ENCODE assay signal across 10 cellular contexts in the genomic region with DNA sequence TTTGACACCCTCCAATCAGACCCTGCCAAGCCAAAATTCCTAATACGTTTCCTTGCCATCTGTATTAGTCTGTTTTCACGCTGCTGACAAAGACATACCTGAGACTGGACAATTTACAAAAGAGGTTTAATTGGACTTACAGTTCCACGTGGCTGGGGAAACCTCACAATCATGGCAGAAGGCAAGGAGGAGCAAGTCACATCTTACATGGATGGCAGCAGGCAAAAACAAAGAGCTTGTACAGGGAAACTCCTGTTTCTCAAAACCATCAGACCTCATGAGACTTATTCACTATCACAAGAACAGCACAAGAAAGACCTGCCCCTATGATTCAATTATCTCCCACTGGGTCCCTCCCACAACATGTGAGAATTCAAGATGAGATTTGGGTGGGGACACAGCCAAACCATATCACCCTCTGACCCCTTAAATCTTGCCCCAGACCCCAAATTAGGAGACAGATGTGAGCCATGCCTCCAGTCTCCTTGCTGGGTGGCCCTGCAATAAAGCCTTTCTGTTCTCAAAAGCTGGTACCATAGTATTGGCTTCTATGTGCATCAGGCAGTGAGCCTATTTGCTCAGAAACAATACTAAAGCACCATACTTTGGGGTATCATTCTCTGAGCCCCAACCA. TPM values are rescaled to one million over a fixed set of nuclear protein-coding genes. Genes with fewer than 3 reads are reported as not detected.
DNase-seq lines count a peak whose midpoint lies in the region; ATAC-seq, FAIRE-seq and TF ChIP-seq lines count a peak whose summit lies in the region.
"Not testable (repeated sequence)": the region's sequence is repeated elsewhere in the genome, so short reads cannot be mapped to it uniquely, and the experiment has no call there.
"Had no signal": no experiment of that assay in that cellular context is flagged by ENCODE, and none has a peak within 500 bp of the region (broad histone marks: within the 10 kb centered on the region; RNA-seq: fewer than 3 reads in every experiment).

No MANE protein-coding gene starts in this region.

- not testable (repeated sequence) for H3K9me1 ChIP-seq in K562 (ENCODE audit: control insufficient read depth, insufficient read depth, low read length)

- intact Hi-C loops in CD4-positive, alpha-beta T cell (cut with DNase I, micrococcal nuclease), result loop anchor here (5.0 to 10.0 kb wide), 6 partner anchors 67 to 1205 kb away; a partner anchor contains a TSS
- intact Hi-C loops in K562 (cut with micrococcal nuclease), result not testable (repeated sequence)
- intact Hi-C loops in naive thymus-derived CD4-positive, alpha-beta T cell (cut with micrococcal nuclease), result loop anchor here (5.0 to 10.0 kb wide), 6 partner anchors 78 to 1213 kb away; a partner anchor contains a TSS

- H3K9me3 ChIP-seq in CD4-positive, alpha-beta T cell (ENCODE audit: control insufficient read depth, low read length); OCI-LY1 (ENCODE audit: low read length); K562 (replicated peaks; ENCODE audit: control insufficient read depth, insufficient read depth, low read depth, low read length); naive thymus-derived CD4-positive, alpha-beta T cell (ENCODE audit: control insufficient read depth in 2 of 3, low read length in 3 of 3); suprapubic skin: not testable (repeated sequence)

- H3K4me3 Mint-ChIP-seq in CD4-positive, alpha-beta T cell; activated naive CD4-positive, alpha-beta T cell treated with anti-CD3 and anti-CD28 coated beads, Interleukin-2, amount 50 U/mL, for 24 hours; naive thymus-derived CD4-positive, alpha-beta T cell; stimulated activated memory B cell treated with anti-CD40 and anti-IgM and Interleukin-4, amounts not matched to agents 10 μg/mL and 1 μg/mL and 100 μg/mL, for 72 hours: not testable (repeated sequence)
- peak overlapping the region in 3 of 4 donors; percentile 63 to 93 (median 79) for H3K4me3 Mint-ChIP-seq in IgD-negative memory B cell

- in situ Hi-C loops in K562 (cut with MboI), result not testable (repeated sequence)

- CTCF ChIA-PET in CD4-positive, alpha-beta T cell (lab: Charles Lee), result interaction anchor here (1.6 kb wide), 1 partner anchor 60 kb away, joined by 4 read pairs; no protein-coding TSS in a partner anchor
- CTCF ChIA-PET in K562 (lab: Yijun Ruan, JAX; ENCODE audit: low intra/inter-chr PET ratio); naive thymus-derived CD4-positive, alpha-beta T cell (lab: Charles Lee): not testable (repeated sequence)

- H2AFZ ChIP-seq in OCI-LY1 (ENCODE audit: low read length); K562 (ENCODE audit: low read depth, low read length): not testable (repeated sequence)

- not testable (repeated sequence) for BruUV-seq in K562 (replicated peaks; lab: Mats Ljungman, UMichigan)

- not testable (repeated sequence) for FAIRE-seq in K562 (lab: Jason Lieb, UNC)

- H3K4me1 Mint-ChIP-seq in CD4-positive, alpha-beta T cell (ENCODE audit: low read depth), result peaks cover 60% of the 10 kb centered on the region
- peaks cover 37 to 59% (median 54%) of the 10 kb centered on the region in 3 donors for H3K4me1 Mint-ChIP-seq in IgD-negative memory B cell
- H3K4me1 Mint-ChIP-seq in activated naive CD4-positive, alpha-beta T cell treated with anti-CD3 and anti-CD28 coated beads, Interleukin-2, amount 50 U/mL, for 24 hours, result peaks cover 51% of the 10 kb centered on the region
- peaks cover 36 to 74% (median 68%) of the 10 kb centered on the region in 7 donors for H3K4me1 Mint-ChIP-seq in naive thymus-derived CD4-positive, alpha-beta T cell
- peaks cover 78% of the 10 kb centered on the region for H3K4me1 Mint-ChIP-seq in stimulated activated memory B cell treated with anti-CD40 and anti-IgM and Interleukin-4, amounts not matched to agents 10 μg/mL and 1 μg/mL and 100 μg/mL, for 72 hours

- not testable (repeated sequence) for H3K27me3 ChIP-seq in CD4-positive, alpha-beta T cell (ENCODE audit: control insufficient read depth, insufficient read depth, low read length); OCI-LY1 (ENCODE audit: insufficient read depth, low read length); K562 (ENCODE audit: control insufficient read depth in 2 of 2, insufficient read depth in 2 of 2, low read length in 2 of 2); naive thymus-derived CD4-positive, alpha-beta T cell (ENCODE audit: control insufficient read depth in 2 of 2, insufficient read depth in 2 of 2, low read length in 2 of 2); suprapubic skin

- not testable (repeated sequence) for H3K27ac ChIP-seq in CD4-positive, alpha-beta T cell (ENCODE audit: low read depth, low read length); K562 (ENCODE audit: extremely low read depth, low read depth, low read length); naive thymus-derived CD4-positive, alpha-beta T cell (ENCODE audit: low read depth, low read length); suprapubic skin
- peak overlapping the region; percentile 62 for H3K27ac ChIP-seq in OCI-LY1 (ENCODE audit: low read depth, low read length, poor library complexity, severe bottlenecking)

- 4% methylated on average over 3 of the region's 3 CpGs for WGBS in K562 (ENCODE audit: insufficient coverage, low coverage, missing lambda C conversion rate)
- 69% methylated on average over 3 of the region's 3 CpGs for WGBS in suprapubic skin

- not testable (repeated sequence) for H3K9me3 Mint-ChIP-seq in CD4-positive, alpha-beta T cell; IgD-negative memory B cell; activated naive CD4-positive, alpha-beta T cell treated with anti-CD3 and anti-CD28 coated beads, Interleukin-2, amount 50 U/mL, for 24 hours; naive thymus-derived CD4-positive, alpha-beta T cell
- H3K9me3 Mint-ChIP-seq in stimulated activated memory B cell treated with anti-CD40 and anti-IgM and Interleukin-4, amounts not matched to agents 10 μg/mL and 1 μg/mL and 100 μg/mL, for 72 hours, result peaks cover 11% of the 10 kb centered on the region

- H3K4me2 ChIP-seq in OCI-LY1 (ENCODE audit: low read length); K562 (ENCODE audit: insufficient read depth, low read length): not testable (repeated sequence)

- not testable (repeated sequence) for H3F3A ChIP-seq in OCI-LY1 (ENCODE audit: insufficient read depth, low read length)

- H3K79me2 ChIP-seq in OCI-LY1 (ENCODE audit: insufficient read depth, low read length), result peaks cover 15% of the 10 kb centered on the region
- H3K79me2 ChIP-seq in K562 (ENCODE audit: control insufficient read depth, insufficient read depth, low read length), result peaks cover 26% of the 10 kb centered on the region

- not testable (repeated sequence) for TF ChIP-seq CTCF in CD4-positive, alpha-beta T cell (IDR thresholded peaks at IDR 0.05); OCI-LY1 (IDR thresholded peaks at IDR 0.05; ENCODE audit: low read length); K562 (IDR thresholded peaks at IDR 0.05 in 2 of 3, conservative IDR thresholded peaks at IDR 0.05 in 1 of 3; ENCODE audit: insufficient read depth in 2 of 3, low read depth in 1 of 3, low read length in 3 of 3); suprapubic skin (IDR thresholded peaks at IDR 0.05)

- POLR2A ChIA-PET in CD4-positive, alpha-beta T cell (lab: Charles Lee); naive thymus-derived CD4-positive, alpha-beta T cell (lab: Charles Lee): not testable (repeated sequence)
- POLR2A ChIA-PET in K562 (lab: Yijun Ruan, JAX), result interaction anchor here (1.0 kb wide), 1 partner anchor 9 kb away, joined by 3 read pairs; no protein-coding TSS in a partner anchor

- not testable (repeated sequence) for H4K20me1 ChIP-seq in OCI-LY1 (ENCODE audit: insufficient read depth, low read length)
- H4K20me1 ChIP-seq in K562 (replicated peaks; ENCODE audit: control insufficient read depth, insufficient read depth, low read length), result peaks cover 11% of the 10 kb centered on the region; the same call in 1 of the 2 replicates

- not testable (repeated sequence) for H3K36me3 ChIP-seq in OCI-LY1 (ENCODE audit: insufficient read depth, low read length); K562 (ENCODE audit: control insufficient read depth, insufficient read depth, low read length); naive thymus-derived CD4-positive, alpha-beta T cell (ENCODE audit: control insufficient read depth in 2 of 3, insufficient read depth in 3 of 3, low read length in 3 of 3); suprapubic skin

- H3K27me3 Mint-ChIP-seq in CD4-positive, alpha-beta T cell; IgD-negative memory B cell; activated naive CD4-positive, alpha-beta T cell treated with anti-CD3 and anti-CD28 coated beads, Interleukin-2, amount 50 U/mL, for 24 hours; stimulated activated memory B cell treated with anti-CD40 and anti-IgM and Interleukin-4, amounts not matched to agents 10 μg/mL and 1 μg/mL and 100 μg/mL, for 72 hours: not testable (repeated sequence)
- peaks cover 0 to 14% (median 0%) of the 10 kb centered on the region in 5 donors for H3K27me3 Mint-ChIP-seq in naive thymus-derived CD4-positive, alpha-beta T cell

- not testable (repeated sequence) for H3K9me2 ChIP-seq in OCI-LY1 (ENCODE audit: low read depth, low read length)

- TF ChIP-seq POLR2A in K562 (conservative IDR thresholded peaks at IDR 0.05); suprapubic skin (IDR thresholded peaks at IDR 0.05): not testable (repeated sequence)

- H3K4me3 ChIP-seq in OCI-LY1 (ENCODE audit: low read depth, low read length, poor library complexity, severe bottlenecking); K562; naive thymus-derived CD4-positive, alpha-beta T cell (ENCODE audit: low read length); suprapubic skin: not testable (repeated sequence)

- not testable (repeated sequence) for DNase-seq in CD4-positive, alpha-beta T cell; K562 (ENCODE audit: extremely low read depth in 1 of 4, low spot score in 3 of 4); naive thymus-derived CD4-positive, alpha-beta T cell
- peak; percentile 4 to 50 for DNase-seq in suprapubic skin (ENCODE audit: low spot score in 2 of 2)

- peaks cover 49% of the 10 kb centered on the region for H3K4me1 ChIP-seq in OCI-LY1 (ENCODE audit: insufficient read depth, low read length, severe bottlenecking)
- H3K4me1 ChIP-seq in K562 (replicated peaks in 1 of 2; ENCODE audit: control insufficient read depth in 2 of 2, insufficient read depth in 2 of 2, low read length in 2 of 2), result peaks cover 12 to 22% of the 10 kb centered on the region in 2 experiments
- H3K4me1 ChIP-seq in naive thymus-derived CD4-positive, alpha-beta T cell (ENCODE audit: control insufficient read depth in 2 of 2, insufficient read depth in 2 of 2, low read length in 2 of 2), result peaks cover 42 to 47% of the 10 kb centered on the region in 2 donors
- H3K4me1 ChIP-seq in suprapubic skin, result peaks cover 31% of the 10 kb centered on the region

- not testable (repeated sequence) for ATAC-seq in CD4-positive, alpha-beta T cell (ENCODE audit: poor library complexity); K562; naive thymus-derived CD4-positive, alpha-beta T cell; stimulated activated memory B cell treated with anti-CD40 and anti-IgM and Interleukin-4, amounts not matched to agents 10 μg/mL and 1 μg/mL and 100 μg/mL, for 72 hours

- H3K27ac Mint-ChIP-seq in CD4-positive, alpha-beta T cell, result peak overlapping the region; percentile 7
- peak overlapping the region in 2 of 3 donors; percentile 56 to 88 for H3K27ac Mint-ChIP-seq in IgD-negative memory B cell
- H3K27ac Mint-ChIP-seq in activated naive CD4-positive, alpha-beta T cell treated with anti-CD3 and anti-CD28 coated beads, Interleukin-2, amount 50 U/mL, for 24 hours, result peak overlapping the region; percentile 10
- peak overlapping the region in 7 of 9 donors; percentile 12 to 99 (median 28) for H3K27ac Mint-ChIP-seq in naive thymus-derived CD4-positive, alpha-beta T cell
- H3K27ac Mint-ChIP-seq in stimulated activated memory B cell treated with anti-CD40 and anti-IgM and Interleukin-4, amounts not matched to agents 10 μg/mL and 1 μg/mL and 100 μg/mL, for 72 hours, result peak overlapping the region; percentile 95

- not testable (repeated sequence) for H3K9ac ChIP-seq in OCI-LY1 (ENCODE audit: low read length); K562 (ENCODE audit: insufficient read depth in 1 of 2, low read depth in 2 of 2, low read length in 2 of 2)

- not testable (repeated sequence) for TF ChIP-seq EP300 in K562 (IDR thresholded peaks at IDR 0.05; ENCODE audit: low read length); suprapubic skin (IDR thresholded peaks at IDR 0.05)

- not testable (repeated sequence) for TF ChIP-seq RAD21 in K562 (CRISPR knock-in tag; conservative IDR thresholded peaks at IDR 0.05 in 1 of 2, IDR thresholded peaks at IDR 0.05 in 1 of 2)

- H3K36me3 Mint-ChIP-seq in CD4-positive, alpha-beta T cell (ENCODE audit: low read depth), result peaks cover 23% of the 10 kb centered on the region
- H3K36me3 Mint-ChIP-seq in IgD-negative memory B cell; activated naive CD4-positive, alpha-beta T cell treated with anti-CD3 and anti-CD28 coated beads, Interleukin-2, amount 50 U/mL, for 24 hours; naive thymus-derived CD4-positive, alpha-beta T cell: not testable (repeated sequence)
- H3K36me3 Mint-ChIP-seq in stimulated activated memory B cell treated with anti-CD40 and anti-IgM and Interleukin-4, amounts not matched to agents 10 μg/mL and 1 μg/mL and 100 μg/mL, for 72 hours, result peaks cover 21% of the 10 kb centered on the region

RNA-seq across cellular contexts. Expression of a gene that starts 3.4 kb away (rescaled TPM):
- 10 to 100 TPM; 63.2 to 67.3 TPM for total RNA-seq in CD4-positive, alpha-beta T cell
- polyA plus RNA-seq in IgD-negative memory B cell (18.5 TPM), K562 (2011; rRNA removed) (31.5 and 61.8 TPM in 2 replicates), K562 (2014; fragmentation: Illumina TruSeq; extraction: Trizol) (212 and 213 TPM in 2 replicates), K562 (2014; fragmentation: Nextera tagmentation; extraction: Ambion mirVana) (10 to 100 TPM in 1 of 2 experiments, 1 to 10 TPM in 1; 9.4 to 16.5 TPM), K562 (2014; rRNA removed) (73.1 and 73.2 TPM in 2 replicates)
- total RNA-seq in K562 (2011; cell fraction: chromatin; rRNA removed; ENCODE audit: low replicate concordance), result 44.6 and 81.5 TPM in 2 replicates
- total RNA-seq in K562 (2011; cell fraction: nucleolus; rRNA removed), result 57.1 and 61.7 TPM in 2 replicates
- total RNA-seq in K562 (2011; cell fraction: nucleoplasm; rRNA removed), result 54.4 and 88.4 TPM in 2 replicates
- total RNA-seq in K562 (2014; rRNA removed) (93.5 and 122 TPM in 2 replicates), K562 (2014; rRNA removed; fragmentation: Illumina TruSeq; extraction: Trizol) (58.4 and 68.0 TPM in 2 replicates), K562 (2015; rRNA removed; fragmentation: Illumina TruSeq; extraction: Trizol) (84.9 and 89.6 TPM in 2 replicates), K562 (2021) (193 and 208 TPM in 2 replicates), suprapubic skin (100 to 1,000 TPM; 101 to 153 (median 116) TPM)
- polyA plus RNA-seq in K562 (2011; cell fraction: cytosol; rRNA removed), result 40.2 and 96.7 TPM in 2 replicates
- polyA plus RNA-seq in K562 (2011; cell fraction: nucleus; rRNA removed), result 41.7 and 70.4 TPM in 2 replicates
- 146 and 194 TPM in 2 replicates for polyA plus RNA-seq in K562 (2012)
- 23.9 and 28.7 TPM in 2 replicates for polyA minus RNA-seq in K562 (2011; rRNA and poly(A)+ RNA removed)
- polyA minus RNA-seq in K562 (2011; cell fraction: cytosol; rRNA and poly(A)+ RNA removed), result 53.3 and 75.9 TPM in 2 replicates
- 41.1 and 43.4 TPM in 2 replicates for polyA minus RNA-seq in K562 (2011; cell fraction: nucleus; rRNA and poly(A)+ RNA removed)
- total RNA-seq in naive thymus-derived CD4-positive, alpha-beta T cell, result 100 to 1,000 TPM in 1 of 5 experiments, 10 to 100 TPM in 4; 72.8 to 139 (median 85.6) TPM
- polyA plus RNA-seq in naive thymus-derived CD4-positive, alpha-beta T cell, result 10 to 100 TPM; 17.9 to 20.0 TPM

RNA-seq across cellular contexts. Expression of a gene that starts 4.2 kb away (rescaled TPM):
- total RNA-seq in CD4-positive, alpha-beta T cell, result 10 to 100 TPM; 27.8 to 32.9 TPM
- 259 TPM for polyA plus RNA-seq in IgD-negative memory B cell
- 15.1 and 39.4 TPM in 2 replicates for total RNA-seq in K562 (2011; cell fraction: chromatin; rRNA removed; ENCODE audit: low replicate concordance)
- 48.2 and 68.0 TPM in 2 replicates for total RNA-seq in K562 (2011; cell fraction: nucleolus; rRNA removed)
- 65.5 and 90.9 TPM in 2 replicates for total RNA-seq in K562 (2011; cell fraction: nucleoplasm; rRNA removed)
- total RNA-seq in K562 (2014; rRNA removed), result 26.8 and 48.2 TPM in 2 replicates
- total RNA-seq in K562 (2014; rRNA removed; fragmentation: Illumina TruSeq; extraction: Trizol), result 23.3 and 30.5 TPM in 2 replicates
- total RNA-seq in K562 (2015; rRNA removed; fragmentation: Illumina TruSeq; extraction: Trizol), result 31.3 and 32.7 TPM in 2 replicates
- 69.8 and 79.0 TPM in 2 replicates for total RNA-seq in K562 (2021)
- polyA plus RNA-seq in K562 (2011; rRNA removed), result 16.2 and 24.9 TPM in 2 replicates
- 21.6 and 39.6 TPM in 2 replicates for polyA plus RNA-seq in K562 (2011; cell fraction: cytosol; rRNA removed)
- polyA plus RNA-seq in K562 (2011; cell fraction: nucleus; rRNA removed), result 16.5 and 20.7 TPM in 2 replicates
- 43.2 and 51.4 TPM in 2 replicates for polyA plus RNA-seq in K562 (2012)
- 71.3 and 83.1 TPM in 2 replicates for polyA plus RNA-seq in K562 (2014; fragmentation: Illumina TruSeq; extraction: Trizol)
- polyA plus RNA-seq in K562 (2014; fragmentation: Nextera tagmentation; extraction: Ambion mirVana), result 10 to 100 TPM in 1 of 2 experiments, 1 to 10 TPM in 1; 9.2 to 18.3 TPM
- 31.7 and 44.0 TPM in 2 replicates for polyA plus RNA-seq in K562 (2014; rRNA removed)
- 10.7 and 12.1 TPM in 2 replicates for polyA minus RNA-seq in K562 (2011; rRNA and poly(A)+ RNA removed)
- polyA minus RNA-seq in K562 (2011; cell fraction: cytosol; rRNA and poly(A)+ RNA removed), result 20.4 and 24.0 TPM in 2 replicates
- 5.5 and 8.0 TPM in 2 replicates for polyA minus RNA-seq in K562 (2011; cell fraction: nucleus; rRNA and poly(A)+ RNA removed)
- 10 to 100 TPM; 49.8 to 99.8 (median 56.9) TPM for total RNA-seq in naive thymus-derived CD4-positive, alpha-beta T cell
- 100 to 1,000 TPM; 208 to 287 TPM for polyA plus RNA-seq in naive thymus-derived CD4-positive, alpha-beta T cell
- 100 to 1,000 TPM in 3 of 4 donors, 10 to 100 TPM in 1; 67.4 to 128 (median 110) TPM for total RNA-seq in suprapubic skin

RNA-seq across cellular contexts. Expression of a gene that starts 14.5 kb away (rescaled TPM):
- not detected for total RNA-seq in CD4-positive, alpha-beta T cell
- polyA plus RNA-seq in IgD-negative memory B cell (0.26 TPM), K562 (2011; rRNA removed) (0.18 and 0.20 TPM in 2 replicates), K562 (2014; fragmentation: Illumina TruSeq; extraction: Trizol) (not detected in 2 replicates), K562 (2014; fragmentation: Nextera tagmentation; extraction: Ambion mirVana) (not detected), K562 (2014; rRNA removed) (0.93 and 1.1 TPM in 2 replicates)
- total RNA-seq in K562 (2011; cell fraction: chromatin; rRNA removed; ENCODE audit: low replicate concordance), result 0.77 and 2.6 TPM in 2 replicates
- total RNA-seq in K562 (2011; cell fraction: nucleolus; rRNA removed), result 1.4 and 2.5 TPM in 2 replicates
- 1.2 and 2.1 TPM in 2 replicates for total RNA-seq in K562 (2011; cell fraction: nucleoplasm; rRNA removed)
- total RNA-seq in K562 (2014; rRNA removed) (0.12 and 0.14 TPM in 2 replicates), K562 (2014; rRNA removed; fragmentation: Illumina TruSeq; extraction: Trizol) (not detected in 2 replicates), K562 (2015; rRNA removed; fragmentation: Illumina TruSeq; extraction: Trizol) (0.04 TPM in 1 of 2 replicates, not detected in the other), K562 (2021) (0.24 and 0.47 TPM in 2 replicates), suprapubic skin (1 to 10 TPM; 7.5 to 9.6 (median 8.0) TPM)
- 0.03 and 0.30 TPM in 2 replicates for polyA plus RNA-seq in K562 (2011; cell fraction: cytosol; rRNA removed)
- polyA plus RNA-seq in K562 (2011; cell fraction: nucleus; rRNA removed), result 1.1 and 3.4 TPM in 2 replicates
- polyA plus RNA-seq in K562 (2012), result 0.12 and 0.26 TPM in 2 replicates
- 0.15 and 0.46 TPM in 2 replicates for polyA minus RNA-seq in K562 (2011; rRNA and poly(A)+ RNA removed)
- polyA minus RNA-seq in K562 (2011; cell fraction: cytosol; rRNA and poly(A)+ RNA removed), result 0.73 and 1.4 TPM in 2 replicates
- 1.8 and 2.2 TPM in 2 replicates for polyA minus RNA-seq in K562 (2011; cell fraction: nucleus; rRNA and poly(A)+ RNA removed)
- total RNA-seq in naive thymus-derived CD4-positive, alpha-beta T cell, result under 1 TPM in 2 of 5 experiments, not detected in 3; 0.57 to 0.58 TPM
- not detected for polyA plus RNA-seq in naive thymus-derived CD4-positive, alpha-beta T cell
- polyA plus RNA-seq: CD4-positive, alpha-beta memory T cell had no signal

RNA-seq across cellular contexts. Expression of a gene that starts 42.2 kb away (rescaled TPM):
- 10 to 100 TPM; 10.5 to 11.9 TPM for total RNA-seq in CD4-positive, alpha-beta T cell
- polyA plus RNA-seq in IgD-negative memory B cell, result 15.2 TPM
- not detected in 2 replicates for total RNA-seq in K562 (2011; cell fraction: chromatin; rRNA removed; ENCODE audit: low replicate concordance)
- not detected in 2 replicates for total RNA-seq in K562 (2011; cell fraction: nucleolus; rRNA removed)
- not detected in 2 replicates for total RNA-seq in K562 (2011; cell fraction: nucleoplasm; rRNA removed)
- not detected in 2 replicates for total RNA-seq in K562 (2014; rRNA removed)
- not detected in 2 replicates for total RNA-seq in K562 (2014; rRNA removed; fragmentation: Illumina TruSeq; extraction: Trizol)
- total RNA-seq in K562 (2015; rRNA removed; fragmentation: Illumina TruSeq; extraction: Trizol), result not detected in 2 replicates
- total RNA-seq in K562 (2021), result 0.27 and 0.45 TPM in 2 replicates
- polyA plus RNA-seq in K562 (2011; rRNA removed), result not detected in 2 replicates
- not detected in 2 replicates for polyA plus RNA-seq in K562 (2011; cell fraction: cytosol; rRNA removed)
- polyA plus RNA-seq in K562 (2011; cell fraction: nucleus; rRNA removed), result not detected in 2 replicates
- polyA plus RNA-seq in K562 (2012), result not detected in 2 replicates
- not detected in 2 replicates for polyA plus RNA-seq in K562 (2014; fragmentation: Illumina TruSeq; extraction: Trizol)
- polyA plus RNA-seq in K562 (2014; fragmentation: Nextera tagmentation; extraction: Ambion mirVana), result not detected
- polyA plus RNA-seq in K562 (2014; rRNA removed), result 0.07 TPM in 1 of 2 replicates, not detected in the other
- not detected in 2 replicates for polyA minus RNA-seq in K562 (2011; rRNA and poly(A)+ RNA removed)
- polyA minus RNA-seq in K562 (2011; cell fraction: cytosol; rRNA and poly(A)+ RNA removed), result not detected in 2 replicates
- not detected in 2 replicates for polyA minus RNA-seq in K562 (2011; cell fraction: nucleus; rRNA and poly(A)+ RNA removed)
- total RNA-seq in naive thymus-derived CD4-positive, alpha-beta T cell, result 100 to 1,000 TPM in 1 of 5 experiments, 10 to 100 TPM in 3, 1 to 10 TPM in 1; 2.9 to 101 (median 10.8) TPM
- 1 to 10 TPM in 1 of 2 donors, under 1 TPM in 1; 0.85 to 2.6 TPM for polyA plus RNA-seq in naive thymus-derived CD4-positive, alpha-beta T cell
- 10 to 100 TPM in 2 of 4 donors, 1 to 10 TPM in 2; 1.7 to 10.5 (median 9.8) TPM for total RNA-seq in suprapubic skin
- polyA plus RNA-seq: A549 had no signal

RNA-seq across cellular contexts. Expression of a gene that starts 42.4 kb away (rescaled TPM):
- under 1 TPM in 1 of 2 experiments, not detected in 1; 0.20 TPM for total RNA-seq in CD4-positive, alpha-beta T cell
- polyA plus RNA-seq in IgD-negative memory B cell (not detected), K562 (2011; rRNA removed) (0.11 and 0.12 TPM in 2 replicates), K562 (2014; fragmentation: Illumina TruSeq; extraction: Trizol) (not detected in 2 replicates), K562 (2014; fragmentation: Nextera tagmentation; extraction: Ambion mirVana) (not detected), K562 (2014; rRNA removed) (0.15 TPM in 1 of 2 replicates, not detected in the other)
- total RNA-seq in K562 (2011; cell fraction: chromatin; rRNA removed; ENCODE audit: low replicate concordance), result not detected in 2 replicates
- not detected in 2 replicates for total RNA-seq in K562 (2011; cell fraction: nucleolus; rRNA removed)
- total RNA-seq in K562 (2011; cell fraction: nucleoplasm; rRNA removed), result not detected in 2 replicates
- total RNA-seq in K562 (2014; rRNA removed) (not detected in 2 replicates), K562 (2014; rRNA removed; fragmentation: Illumina TruSeq; extraction: Trizol) (not detected in 2 replicates), K562 (2015; rRNA removed; fragmentation: Illumina TruSeq; extraction: Trizol) (not detected in 2 replicates), K562 (2021) (not detected in 2 replicates), suprapubic skin (1 to 10 TPM in 1 of 4 donors, under 1 TPM in 1, not detected in 2; 0.94 to 5.5 TPM)
- 0.04 and 0.66 TPM in 2 replicates for polyA plus RNA-seq in K562 (2011; cell fraction: cytosol; rRNA removed)
- polyA plus RNA-seq in K562 (2011; cell fraction: nucleus; rRNA removed), result 0.70 and 0.72 TPM in 2 replicates
- 0.08 TPM in 1 of 2 replicates, not detected in the other for polyA plus RNA-seq in K562 (2012)
- not detected in 2 replicates for polyA minus RNA-seq in K562 (2011; rRNA and poly(A)+ RNA removed)
- not detected in 2 replicates for polyA minus RNA-seq in K562 (2011; cell fraction: cytosol; rRNA and poly(A)+ RNA removed)
- 0.56 TPM in 1 of 2 replicates, not detected in the other for polyA minus RNA-seq in K562 (2011; cell fraction: nucleus; rRNA and poly(A)+ RNA removed)
- not detected for total RNA-seq in naive thymus-derived CD4-positive, alpha-beta T cell
- polyA plus RNA-seq in naive thymus-derived CD4-positive, alpha-beta T cell, result not detected

Comparison
In these comparisons a context has a peak if more than half of its experiments do, and no peak if none do; other contexts are left out.
1. H3K27ac Mint-ChIP-seq: peak in every context shown above with its lines; median percentile 95 in stimulated activated memory B cell treated with anti-CD40 and anti-IgM and Interleukin-4, amounts not matched to agents 10 μg/mL and 1 μg/mL and 100 μg/mL, for 72 hours; 72 in IgD-negative memory B cell; 28 in naive thymus-derived CD4-positive, alpha-beta T cell; 10 in activated naive CD4-positive, alpha-beta T cell treated with anti-CD3 and anti-CD28 coated beads, Interleukin-2, amount 50 U/mL, for 24 hours; 7 in CD4-positive, alpha-beta T cell.